Comparison of ENCODE assay signal across 19 cellular contexts in genomic region chr11:62988281-62988680, GRCh38. TPM values are rescaled to one million over a fixed set of nuclear protein-coding genes. Genes with fewer than 3 reads are reported as not detected.
A peak's percentile ranks its signal among the peaks of the same experiment; 100 is the strongest.
DNase-seq lines count a peak whose midpoint lies in the region; ATAC-seq, FAIRE-seq and TF ChIP-seq lines count a peak whose summit lies in the region.
"Had no signal": no experiment of that assay in that cellular context is flagged by ENCODE, and none has a peak within 500 bp of the region (broad histone marks: within the 10 kb centered on the region; RNA-seq: fewer than 3 reads in every experiment).

No MANE protein-coding gene starts in this region.

- H2AK5ac ChIP-seq in trophoblast cell (ENCODE audit: low read length) = no peak overlapping the region

- H3K27me3 ChIP-seq in right cardiac atrium (ENCODE audit: control insufficient read depth, insufficient read depth) = no peaks in the 10 kb centered on the region
- H3K27me3 ChIP-seq in trophoblast cell (ENCODE audit: insufficient read depth, low read length) = no peaks in the 10 kb centered on the region
- H3K27me3 ChIP-seq: BLaER1 had no signal

- H3K23ac ChIP-seq in trophoblast cell (ENCODE audit: low read length) = no peak overlapping the region

- H3K18ac ChIP-seq in trophoblast cell (ENCODE audit: low read length) = no peak overlapping the region

- no peak for FAIRE-seq in GM12892 (lab: Jason Lieb, UNC)
- FAIRE-seq: GM19239, H1 had no signal

- H3K4me3 ChIP-seq in right cardiac atrium (ENCODE audit: low read length) = no peak overlapping the region
- H3K4me3 ChIP-seq in trophoblast cell (ENCODE audit: low read depth, low read length) = no peak overlapping the region
- H3K4me3 ChIP-seq: BLaER1, HAP-1 had no signal

- no peak overlapping the region for H2AFZ ChIP-seq in trophoblast cell (ENCODE audit: insufficient read depth, low read length, poor library complexity)

- no peak overlapping the region for H4K91ac ChIP-seq in trophoblast cell (ENCODE audit: low read depth, low read length)

- ATAC-seq in right cardiac atrium (no peak), GM18519 (IDR thresholded peaks at IDR 0.05; ENCODE audit: low FRiP score, unreplicated experiment) (no peak)

- H3K79me1 ChIP-seq in trophoblast cell (ENCODE audit: low read length) = no peaks in the 10 kb centered on the region

- 75% methylated on average over 5 of the region's 5 CpGs for WGBS in right cardiac atrium
- WGBS in trophoblast cell (ENCODE audit: extremely low coverage, insufficient coverage, insufficient read length) = no CpG with 5 or more reads among the region's 5 CpGs

- peak; percentile 71 for DNase-seq in cardiac septum (ENCODE audit: low spot score)
- no peak for DNase-seq in right cardiac atrium
- DNase-seq in mesenteric fat pad (ENCODE audit: low spot score) = peak; percentile 0
- DNase-seq in trophoblast cell = no peak
- no peak for DNase-seq in DMS53 treated with DMSO at 0.1 percent for 48 hours (lab: John Stamatoyannopoulos, UW; ENCODE audit: unreplicated experiment)
- DNase-seq in GM12892 (ENCODE audit: insufficient read length) = no peak
- DNase-seq: CD4-positive, alpha-beta memory T cell; DMS153; DMS79 treated with DMSO at 0.1 percent for 48 hours; GF-D8 had no signal

- no peak overlapping the region for H4K12ac ChIP-seq in trophoblast cell (ENCODE audit: low read depth, low read length)

- H3K27ac ChIP-seq in right cardiac atrium (ENCODE audit: low read length) (no peak overlapping the region), trophoblast cell (ENCODE audit: low read depth, low read length) (no peak overlapping the region)
- H3K27ac ChIP-seq: BLaER1 had no signal

- no peak overlapping the region for H4K8ac ChIP-seq in trophoblast cell (ENCODE audit: low read depth, low read length)

- H3K4me1 ChIP-seq in right cardiac atrium (ENCODE audit: control insufficient read depth, insufficient read depth, low read length) (no peaks in the 10 kb centered on the region), trophoblast cell (ENCODE audit: control insufficient read depth in 1 of 2, insufficient read depth in 2 of 2, low read length in 2 of 2) (no peaks in the 10 kb centered on the region)
- H3K4me1 ChIP-seq: HAP-1 had no signal

- intact Hi-C loops in cardiac septum (cut with DNase I) (no loop called here), right cardiac atrium (cut with DNase I) (no loop called here)

- H3K79me2 ChIP-seq in trophoblast cell (ENCODE audit: control insufficient read depth, insufficient read depth, low read length, poor library complexity) = no peaks in the 10 kb centered on the region

- no peaks in the 10 kb centered on the region for H3K9me3 ChIP-seq in right cardiac atrium (ENCODE audit: control insufficient read depth, low read length)
- H3K9me3 ChIP-seq in trophoblast cell (ENCODE audit: insufficient read depth, low read depth, low read length) = peaks cover 7% of the 10 kb centered on the region
- H3K9me3 ChIP-seq: BLaER1, HAP-1 had no signal

- no peak for TF ChIP-seq POLR2A in GM12892 (IDR thresholded peaks at IDR 0.05; ENCODE audit: low read depth, low read length)

- H2BK120ac ChIP-seq in trophoblast cell (ENCODE audit: insufficient read depth, low read length, poor library complexity) = no peak overlapping the region

- no peaks in the 10 kb centered on the region for H3K36me3 ChIP-seq in trophoblast cell (ENCODE audit: control insufficient read depth in 1 of 2, insufficient read depth in 2 of 2, low read length in 2 of 2)
- H3K36me3 ChIP-seq: BLaER1, HAP-1 had no signal

- H2BK12ac ChIP-seq in trophoblast cell (ENCODE audit: low read length) = no peak overlapping the region

- H3K9ac ChIP-seq in trophoblast cell (ENCODE audit: low read length) = peak overlapping the region; percentile 29
- H3K9ac ChIP-seq: BLaER1 had no signal

- H3K14ac ChIP-seq in trophoblast cell (ENCODE audit: low read length) = no peak overlapping the region

- no peak overlapping the region for H3K4ac ChIP-seq in trophoblast cell (ENCODE audit: low read depth, low read length)

- no peak overlapping the region for H3K4me2 ChIP-seq in trophoblast cell (ENCODE audit: low read length)

- H2BK5ac ChIP-seq in trophoblast cell (ENCODE audit: low read depth, low read length, poor library complexity) = no peak overlapping the region

RNA-seq across cellular contexts. Expression of gene SLC22A6, which starts 3.5 kb away (rescaled TPM):
- total RNA-seq in cardiac septum (not detected), right cardiac atrium (not detected), mesenteric fat pad (not detected)
- not detected for polyA plus RNA-seq in right cardiac atrium
- not detected in 2 replicates for polyA plus RNA-seq in trophoblast cell (2013)
- polyA plus RNA-seq in GM12892 (2012; ENCODE audit: missing spikeins) = not detected
- total RNA-seq: A673; CD4-positive, alpha-beta memory T cell; H1; HT-29 had no signal
- polyA plus RNA-seq: AG04450; CD14-positive monocyte; CD4-positive, alpha-beta memory T cell; H1 had no signal

RNA-seq across cellular contexts. Expression of gene SLC22A8, which starts 27.4 kb away (rescaled TPM):
- total RNA-seq in cardiac septum = not detected
- not detected for total RNA-seq in right cardiac atrium
- not detected for polyA plus RNA-seq in right cardiac atrium
- total RNA-seq in mesenteric fat pad = not detected
- polyA plus RNA-seq in trophoblast cell (2013) = not detected in 2 replicates
- polyA plus RNA-seq in GM12892 (2012; ENCODE audit: missing spikeins) = not detected
- total RNA-seq: A673; CD4-positive, alpha-beta memory T cell; H1; HT-29 had no signal
- polyA plus RNA-seq: AG04450; CD14-positive monocyte; CD4-positive, alpha-beta memory T cell; H1 had no signal

Comparison
In these comparisons a context has a peak if more than half of its experiments do, and no peak if none do; other contexts are left out.
1. DNase-seq: peak in cardiac septum (single experiment) and mesenteric fat pad (single experiment); none in right cardiac atrium (0 of 3), trophoblast cell (0 of 2), DMS53 treated with DMSO at 0.1 percent for 48 hours (single experiment) and GM12892 (single experiment).